8 cellular contexts compared by ENCODE assay signal in genomic region chr11:58905716-58906547, GRCh38. TPM values are rescaled to one million over a fixed set of nuclear protein-coding genes. Genes with fewer than 3 reads are reported as not detected.
A peak's percentile ranks its signal among the peaks of the same experiment; 100 is the strongest.
DNase-seq lines count a peak whose midpoint lies in the region; ATAC-seq and TF ChIP-seq lines count a peak whose summit lies in the region.

No MANE protein-coding gene starts in this region.

- H3K36me3 ChIP-seq in IMR-90 (ENCODE audit: control insufficient read depth, insufficient read depth, low read length) = no peaks in the 10 kb centered on the region
- no peaks in the 10 kb centered on the region for H3K36me3 ChIP-seq in body of pancreas (replicated peaks in 1 of 2; ENCODE audit: insufficient read depth in 1 of 2, low read depth in 2 of 2)
- no peaks in the 10 kb centered on the region for H3K36me3 ChIP-seq in stomach

- H3K9ac ChIP-seq in IMR-90 (ENCODE audit: low read depth, low read length) = no peak overlapping the region; the same call in 1 of the 2 replicates

- no peak overlapping the region for H2BK120ac ChIP-seq in IMR-90 (ENCODE audit: low read depth, low read length)

- peak overlapping the region; percentile 86 for H3K4me2 ChIP-seq in IMR-90 (ENCODE audit: low read depth, low read length)

- ATAC-seq in IMR-90 (ENCODE audit: low read depth) = peak; percentile 94
- peak; percentile 48 for ATAC-seq in body of pancreas

- H4K91ac ChIP-seq in IMR-90 (ENCODE audit: insufficient read depth, low read depth, low read length) = no peak overlapping the region

- H3K27ac ChIP-seq in IMR-90 (ENCODE audit: insufficient read depth, low read length) (no peak overlapping the region; the same call in 1 of the 2 replicates), body of pancreas (no peak overlapping the region), stomach (peak overlapping the region in 2 of 5 donors; percentile 7 to 53)

- peak overlapping the region; percentile 74 for H2AK9ac ChIP-seq in IMR-90 (replicated peaks; ENCODE audit: low read depth, low read length, poor library complexity)

- H3K4me3 ChIP-seq in IMR-90 (ENCODE audit: insufficient read depth, low read depth, low read length) = peak overlapping the region; percentile 75
- no peak overlapping the region for H3K4me3 ChIP-seq in body of pancreas
- peak overlapping the region; percentile 65 for H3K4me3 ChIP-seq in iPS-18c (ENCODE audit: insufficient read depth, low read depth, low read length)
- peak overlapping the region; percentile 17 to 40 (median 32) for H3K4me3 ChIP-seq in stomach

- peaks cover 5 to 27% of the 10 kb centered on the region in 2 experiments; a peak in 3 of 4 replicates for H3K79me1 ChIP-seq in IMR-90 (ENCODE audit: low read depth in 1 of 2, low read length in 2 of 2)

- H4K5ac ChIP-seq in IMR-90 (ENCODE audit: low read depth, low read length) = no peak overlapping the region

- TF ChIP-seq EP300 in stomach (IDR thresholded peaks at IDR 0.05) = no peak

- no peak overlapping the region for H3K56ac ChIP-seq in IMR-90 (ENCODE audit: extremely low read depth, insufficient read depth, low read length)

- no peak for TF ChIP-seq POLR2A in IMR-90 (IDR thresholded peaks at IDR 0.05; ENCODE audit: low read depth, low read length)
- no peak for TF ChIP-seq POLR2A in body of pancreas (IDR thresholded peaks at IDR 0.05)
- no peak for TF ChIP-seq POLR2A in stomach (IDR thresholded peaks at IDR 0.05)

- H3K23ac ChIP-seq in IMR-90 (ENCODE audit: low read depth, low read length) = no peak overlapping the region

- H2BK15ac ChIP-seq in IMR-90 (ENCODE audit: low read depth, low read length) = no peak overlapping the region

- TF ChIP-seq RAD21 in IMR-90 (IDR thresholded peaks at IDR 0.05; ENCODE audit: low read length) = no peak

- H4K8ac ChIP-seq in IMR-90 (ENCODE audit: low read depth in 2 of 2, low read length in 2 of 2) = peak overlapping the region; percentile 11 to 35; a peak in 1 of 4 replicates

- H2AFZ ChIP-seq in IMR-90 (replicated peaks; ENCODE audit: low read length, poor library complexity) = peak overlapping the region; percentile 99

- WGBS in IMR-90 (ENCODE audit: extremely low coverage in 2 of 2, insufficient read length in 1 of 2), 2 experiments = 16% methylated on average over 6 of the region's 34 CpGs; no CpG with 5 or more reads in 1 of the 2 experiments
- 9 to 14% methylated on average over 27 to 34 of the region's 34 CpGs for WGBS in body of pancreas, 2 donors
- 6 to 19% (median 11%) methylated on average over 22 to 34 of the region's 34 CpGs for WGBS in stomach, 5 donors

- POLR2A ChIA-PET in IMR-90 (lab: Charles Lee; ENCODE audit: unreplicated experiment) = no interaction called here

- dilution Hi-C loops in IMR-90 (cut with HindIII; ENCODE audit: low sequenced_read_pairs, unreplicated experiment) = no loop called here

- CTCF ChIA-PET in IMR-90 (lab: Yijun Ruan, JAX) = interaction anchor here (0.7 to 2.8 kb wide), 7 partner anchors 13 to 253 kb away, joined by 3 to 19 read pairs (median 3); no protein-coding TSS in a partner anchor

- H3K18ac ChIP-seq in IMR-90 (ENCODE audit: low read depth, low read length) = no peak overlapping the region

- peaks cover 7% of the 10 kb centered on the region; the same call in 1 of the 2 replicates for H3K9me1 ChIP-seq in IMR-90 (ENCODE audit: insufficient read depth, low read length)

- H3K9me3 ChIP-seq in IMR-90 (ENCODE audit: control insufficient read depth, insufficient read depth, low read length) (no peaks in the 10 kb centered on the region), body of pancreas (no peaks in the 10 kb centered on the region), iPS-18c (ENCODE audit: control insufficient read depth, insufficient read depth, low read length) (no peaks in the 10 kb centered on the region), stomach (no peaks in the 10 kb centered on the region)

- H3K27me3 ChIP-seq in IMR-90 (ENCODE audit: control insufficient read depth, insufficient read depth, low read length) (no peaks in the 10 kb centered on the region), body of pancreas (peaks cover 0 to 6% of the 10 kb centered on the region in 2 donors), stomach (peaks cover 0 to 56% (median 18%) of the 10 kb centered on the region in 3 donors)

- no peaks in the 10 kb centered on the region for H4K20me1 ChIP-seq in IMR-90 (ENCODE audit: insufficient read depth, low read length)

- BruUV-seq in IMR-90 (replicated peaks; lab: Mats Ljungman, UMichigan) = no TSS peak

- H3K4me1 ChIP-seq in IMR-90 (ENCODE audit: control insufficient read depth, insufficient read depth, low read length) = no peaks in the 10 kb centered on the region; the same call in 1 of the 2 replicates
- peaks cover 6% of the 10 kb centered on the region for H3K4me1 ChIP-seq in body of pancreas
- H3K4me1 ChIP-seq in stomach = peaks cover 0 to 23% (median 14%) of the 10 kb centered on the region in 4 donors

- DNase-seq in ACHN (peak; percentile 92), IMR-90 (peak; percentile 91), body of pancreas (peak; percentile 50 to 59 (median 52)), stomach (peak; percentile 50), ecto neural progenitor cell (ENCODE audit: low spot score) (no peak), SKM-1 (lab: John Stamatoyannopoulos, UW; ENCODE audit: unreplicated experiment) (no peak)
- DNase-seq in stimulated activated CD4-positive, alpha-beta T cell treated with anti-CD3 and anti-CD28 coated beads, Interleukin-4, amount 100 ng/mL, for 24 hours = no peak

- no peak overlapping the region for H2BK20ac ChIP-seq in IMR-90 (ENCODE audit: low read depth, low read length)

- no peak overlapping the region; the same call in 1 of the 2 replicates for H2AK5ac ChIP-seq in IMR-90 (ENCODE audit: low read depth, low read length)

- in situ Hi-C loops in ACHN (cut with HindIII; ENCODE audit: low pct_ligation_motif_present, low pct_unique_long_range_greater_than_20kb, low sequenced_read_pairs) (no loop called here), IMR-90 (cut with MboI; ENCODE audit: low sequenced_read_pairs) (loop anchor here (10.0 kb wide), 3 partner anchors 249 to 331 kb away; partner anchors contain the start of genes LPXN and ZFP91)

- no peak overlapping the region for H3K4ac ChIP-seq in IMR-90 (ENCODE audit: low read depth, low read length)

- peak; percentile 49 for TF ChIP-seq CTCF in IMR-90 (conservative IDR thresholded peaks at IDR 0.05; ENCODE audit: low read depth, low read length)
- TF ChIP-seq CTCF in body of pancreas (IDR thresholded peaks at IDR 0.05) = peak in 4 of 7 experiments; percentile 7 to 24 (median 10)
- no peak for TF ChIP-seq CTCF in stomach (IDR thresholded peaks at IDR 0.05)

- intact Hi-C loops in IMR-90 (cut with micrococcal nuclease) = loop anchor here (1.0 to 2.0 kb wide), 2 partner anchors 21 to 230 kb away; no protein-coding TSS in a partner anchor
- intact Hi-C loops in body of pancreas (cut with DNase I) = no loop called here
- intact Hi-C loops in stomach (cut with DNase I; ENCODE audit: low total_unique reads) = no loop called here

- no peak overlapping the region for H3K14ac ChIP-seq in IMR-90 (replicated peaks; ENCODE audit: low read depth, low read length)

- H2BK5ac ChIP-seq in IMR-90 (ENCODE audit: low read depth, low read length, poor library complexity, severe bottlenecking) = no peak overlapping the region

TF ChIP-seq in IMR-90, 13 proteins besides CTCF, POLR2A, EP300 and RAD21:
- TF ChIP-seq RCOR1 (IDR thresholded peaks at IDR 0.05; ENCODE audit: insufficient replicate concordance, low read length) (no peak), USF2 (IDR thresholded peaks at IDR 0.05; ENCODE audit: low read depth, low read length) (no peak), FOS (IDR thresholded peaks at IDR 0.05; ENCODE audit: low read depth, low read length) (peak; percentile 86)

RNA-seq across cellular contexts. Expression of gene GLYATL1, which starts 33.4 kb away (rescaled TPM):
- total RNA-seq in IMR-90 (2012; rRNA removed) (0.54 and 0.56 TPM in 2 replicates), body of pancreas (under 1 TPM in 1 of 2 donors, not detected in 1; 0.78 TPM), stomach (10 to 100 TPM in 1 of 5 donors, under 1 TPM in 1, not detected in 3; 0.73 to 13.4 TPM)
- polyA plus RNA-seq in IMR-90 (2012; rRNA removed) (0.40 and 0.58 TPM in 2 replicates), stomach (1 to 10 TPM; 1.3 to 1.7 (median 1.4) TPM)
- polyA plus RNA-seq in IMR-90 (2012; cell fraction: cytosol; rRNA removed) = 0.02 and 0.14 TPM in 2 replicates
- polyA plus RNA-seq in IMR-90 (2012; cell fraction: nucleus; rRNA removed; ENCODE audit: low replicate concordance) = 0.23 and 0.85 TPM in 2 replicates

Comparison
In these comparisons a context has a peak if more than half of its experiments do, and no peak if none do; other contexts are left out.
1. DNase-seq: peak in ACHN (single experiment), IMR-90 (single experiment), body of pancreas (4 of 4) and stomach (single experiment); none in stimulated activated CD4-positive, alpha-beta T cell treated with anti-CD3 and anti-CD28 coated beads, Interleukin-4, amount 100 ng/mL, for 24 hours (single experiment), ecto neural progenitor cell (single experiment) and SKM-1 (single experiment).
2. H3K4me3 ChIP-seq: peak in IMR-90 (single experiment), iPS-18c (single experiment) and stomach (4 of 4); none in body of pancreas (0 of 2).
3. CTCF ChIP-seq: peak in IMR-90 (single experiment) and body of pancreas (4 of 7); none in stomach (0 of 7).